Comparison of ENCODE assay signal across 1 cellular context in the genomic region with DNA sequence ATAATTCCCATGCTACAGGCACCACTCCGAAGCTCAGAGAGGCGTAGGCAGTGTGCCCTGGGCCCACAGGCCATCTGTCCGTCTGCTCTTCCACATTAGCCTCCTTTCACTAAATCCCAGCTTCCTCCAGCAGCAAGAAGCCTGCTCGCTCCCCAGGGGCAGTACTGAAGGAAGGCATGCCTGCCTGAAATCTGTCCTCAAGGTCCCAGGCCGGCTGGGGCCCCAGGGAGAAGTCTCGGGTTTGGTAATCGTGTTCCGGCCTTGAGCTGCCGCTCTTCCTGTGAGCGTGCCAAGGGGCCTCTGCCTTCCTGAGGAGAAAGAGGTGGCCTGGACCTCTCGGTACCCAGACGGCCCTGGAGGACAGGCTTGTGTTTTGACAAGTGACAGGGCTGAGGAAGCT.
TF ChIP-seq lines count a peak whose summit lies in the region.

No MANE protein-coding gene starts in this region.

TF ChIP-seq in K562, 482 proteins besides CTCF, POLR2A, EP300 and RAD21 (continued from another document):
- TF ChIP-seq ZNF609 (CRISPR knock-in tag; IDR thresholded peaks at IDR 0.05; ENCODE audit: borderline replicate concordance): no peak
- TF ChIP-seq ZNF695 (CRISPR knock-in tag; IDR thresholded peaks at IDR 0.05): no peak
- no peak for TF ChIP-seq DPF2 (IDR thresholded peaks at IDR 0.05)
- TF ChIP-seq ZNF184 (CRISPR knock-in tag; IDR thresholded peaks at IDR 0.05): no peak
- TF ChIP-seq ARHGAP35 (IDR thresholded peaks at IDR 0.05; ENCODE audit: partially characterized antibody): no peak
- no peak for TF ChIP-seq MTF1 (CRISPR knock-in tag; IDR thresholded peaks at IDR 0.05; ENCODE audit: borderline replicate concordance)
- no peak for TF ChIP-seq GATAD2B (IDR thresholded peaks at IDR 0.05; ENCODE audit: borderline replicate concordance)
- TF ChIP-seq E2F6 (IDR thresholded peaks at IDR 0.05; ENCODE audit: borderline replicate concordance in 1 of 2, extremely low read depth in 1 of 2, insufficient read depth in 1 of 2, insufficient read length in 1 of 2, low read depth in 1 of 2, low read length in 1 of 2, poor library complexity in 1 of 2, severe bottlenecking in 1 of 2): no peak
- no peak for TF ChIP-seq SIX5 (IDR thresholded peaks at IDR 0.05; ENCODE audit: borderline replicate concordance in 1 of 2, insufficient read depth in 1 of 2, low read depth in 1 of 2, low read length in 2 of 2)
